40 cellular contexts compared by ENCODE assay signal in genomic region chr12:16110596-16110995, GRCh38.
"Had no signal": no experiment of that assay in that cellular context is flagged by ENCODE, and none has a peak within 500 bp of the region (broad histone marks: within the 10 kb centered on the region; RNA-seq: fewer than 3 reads in every experiment).

No MANE protein-coding gene starts in this region.

- FAIRE-seq: astrocyte, bronchial epithelial cell had no signal

- H3K9me3 ChIP-seq: adrenal gland, ascending aorta, body of pancreas had no signal

- H3K36me3 Mint-ChIP-seq: activated naive CD4-positive, alpha-beta T cell treated with anti-CD3 and anti-CD28 coated beads, Interleukin-2, amount 10 ng/mL, durations not matched to agents 7 days and 5 days; activated naive CD4-positive, alpha-beta T cell treated with anti-CD3 and anti-CD28 coated beads, Interleukin-2, amount 50 U/mL, for 24 hours; activated naive CD8-positive, alpha-beta T cell; activated naive CD8-positive, alpha-beta T cell treated with anti-CD3 and anti-CD28 coated beads for 36 hours; activated naive CD8-positive, alpha-beta T cell treated with anti-CD3 and anti-CD28 coated beads, Interleukin-2, amount 10 ng/mL, durations not matched to agents 7 days and 5 days; brain had no signal

- H3K4me1 Mint-ChIP-seq: activated naive CD4-positive, alpha-beta T cell treated with anti-CD3 and anti-CD28 coated beads, Interleukin-2, amount 10 ng/mL, durations not matched to agents 7 days and 5 days; activated naive CD4-positive, alpha-beta T cell treated with anti-CD3 and anti-CD28 coated beads, Interleukin-2, amount 50 U/mL, for 24 hours; activated naive CD8-positive, alpha-beta T cell treated with anti-CD3 and anti-CD28 coated beads for 36 hours; activated naive CD8-positive, alpha-beta T cell treated with anti-CD3 and anti-CD28 coated beads, Interleukin-2, amount 10 ng/mL, durations not matched to agents 7 days and 5 days; activated naive CD8-positive, alpha-beta T cell treated with anti-CD3 and anti-CD28 coated beads, Interleukin-2, amount 50 U/mL, for 24 hours; activated T-helper 17 cell treated with anti-CD3 and anti-CD28 coated beads, Interleukin-2, amount 50 U/mL, for 72 hours; central memory CD8-positive, alpha-beta T cell had no signal

- H3K4me3 Mint-ChIP-seq: activated naive CD4-positive, alpha-beta T cell treated with anti-CD3 and anti-CD28 coated beads for 36 hours; activated naive CD4-positive, alpha-beta T cell treated with anti-CD3 and anti-CD28 coated beads, Interleukin-2, amount 10 ng/mL, durations not matched to agents 7 days and 5 days; activated naive CD4-positive, alpha-beta T cell treated with anti-CD3 and anti-CD28 coated beads, Interleukin-2, amount 50 U/mL, for 24 hours; activated naive CD8-positive, alpha-beta T cell; activated naive CD8-positive, alpha-beta T cell treated with anti-CD3 and anti-CD28 coated beads for 36 hours; activated naive CD8-positive, alpha-beta T cell treated with anti-CD3 and anti-CD28 coated beads, Interleukin-2, amount 10 ng/mL, durations not matched to agents 7 days and 5 days; activated naive CD8-positive, alpha-beta T cell treated with anti-CD3 and anti-CD28 coated beads, Interleukin-2, amount 50 U/mL, for 24 hours; activated T-cell treated with anti-CD3 and anti-CD28 coated beads, Interleukin-2, amount 50 U/mL, for 24 hours; activated T-cell treated with anti-CD3 and anti-CD28 coated beads, Interleukin-2, amount 50 U/mL, for 4 hours; activated T-cell treated with anti-CD3 and anti-CD28 coated beads, Interleukin-2, amount 50 U/mL, for 72 hours; activated T-helper 1 cell treated with anti-CD3 and anti-CD28 coated beads, Interleukin-12 subunit alpha, Interleukin-12 subunit beta, Interleukin-2, Interleukin-4 antibody, amounts not matched to agents 30 ng/mL and 10 ng/mL and 1 ng/mL, durations not matched to agents 14 hours and 24 hours and 36 hours; activated T-helper 17 cell treated with anti-CD3 and anti-CD28 coated beads, Interleukin-2, amount 50 U/mL, for 72 hours; brain; central memory CD8-positive, alpha-beta T cell had no signal

- H3K27ac Mint-ChIP-seq: activated naive CD4-positive, alpha-beta T cell treated with anti-CD3 and anti-CD28 coated beads for 36 hours; activated naive CD4-positive, alpha-beta T cell treated with anti-CD3 and anti-CD28 coated beads, Interleukin-2, amount 10 ng/mL, durations not matched to agents 7 days and 5 days; activated naive CD4-positive, alpha-beta T cell treated with anti-CD3 and anti-CD28 coated beads, Interleukin-2, amount 50 U/mL, for 24 hours; activated naive CD4-positive, alpha-beta T cell treated with anti-CD3 and anti-CD28 coated beads, Interleukin-2, amount 50 U/mL, for 72 hours; activated naive CD8-positive, alpha-beta T cell; activated naive CD8-positive, alpha-beta T cell treated with anti-CD3 and anti-CD28 coated beads for 36 hours; activated naive CD8-positive, alpha-beta T cell treated with anti-CD3 and anti-CD28 coated beads, Interleukin-2, amount 10 ng/mL, durations not matched to agents 7 days and 5 days; activated naive CD8-positive, alpha-beta T cell treated with anti-CD3 and anti-CD28 coated beads, Interleukin-2, amount 50 U/mL, for 24 hours; activated T-cell treated with anti-CD3 and anti-CD28 coated beads, Interleukin-2, amount 50 U/mL, for 24 hours; activated T-cell treated with anti-CD3 and anti-CD28 coated beads, Interleukin-2, amount 50 U/mL, for 72 hours; activated T-helper 1 cell treated with anti-CD3 and anti-CD28 coated beads, Interleukin-12 subunit alpha, Interleukin-12 subunit beta, Interleukin-2, Interleukin-4 antibody, amounts not matched to agents 30 ng/mL and 10 ng/mL and 1 ng/mL, durations not matched to agents 14 hours and 24 hours and 36 hours; activated T-helper 17 cell treated with anti-CD3 and anti-CD28 coated beads, Interleukin-2, amount 50 U/mL, for 72 hours; activated T-helper 2 cell treated with anti-CD3 and anti-CD28 coated beads, Interferon-gamma antibody, Interleukin-2, Interleukin-4, amounts not matched to agents 10 μg/mL and 5 μg/mL and 100 μg/mL, durations not matched to agents 14 hours and 24 hours and 36 hours; brain had no signal

- H3K9me3 Mint-ChIP-seq: activated naive CD4-positive, alpha-beta T cell treated with anti-CD3 and anti-CD28 coated beads, Interleukin-2, amount 50 U/mL, for 24 hours; activated naive CD8-positive, alpha-beta T cell treated with anti-CD3 and anti-CD28 coated beads, Interleukin-2, amount 10 ng/mL, durations not matched to agents 7 days and 5 days had no signal

- ATAC-seq: activated naive CD4-positive, alpha-beta T cell treated with anti-CD3 and anti-CD28 coated beads, Interleukin-2, amount 50 U/mL, for 72 hours; activated naive CD8-positive, alpha-beta T cell treated with anti-CD3 and anti-CD28 coated beads, Interleukin-2, amount 50 U/mL, for 24 hours; activated T-cell treated with anti-CD3 and anti-CD28 coated beads, Interleukin-2, amount 50 U/mL, for 4 hours; activated T-cell treated with anti-CD3 and anti-CD28 coated beads, Interleukin-2, amount 50 U/mL, for 72 hours; activated T-helper 17 cell treated with anti-CD3 and anti-CD28 coated beads, Interleukin-2, amount 50 U/mL, for 72 hours; body of pancreas had no signal

- DNase-seq: activated effector memory CD4-positive, alpha-beta T cell treated with anti-CD3 and anti-CD28 coated beads, Interleukin-2, amount 50 U/mL, for 16 hours; activated effector memory CD4-positive, alpha-beta T cell treated with Interleukin-2 at 50 U/mL for 16 hours; activated gamma-delta T cell; activated gamma-delta T cell treated with Interleukin-2 at 50 U/mL for 16 hours; activated naive CD4-positive, alpha-beta T cell; activated naive CD4-positive, alpha-beta T cell treated with anti-CD3 and anti-CD28 coated beads for 36 hours; activated naive CD4-positive, alpha-beta T cell treated with anti-CD3 and anti-CD28 coated beads, Interleukin-2, amount 10 ng/mL, durations not matched to agents 7 days and 5 days; activated naive CD4-positive, alpha-beta T cell treated with anti-CD3 and anti-CD28 coated beads, Interleukin-2, amount 50 U/mL, for 16 hours; activated naive CD4-positive, alpha-beta T cell treated with Interleukin-2 at 50 U/mL for 16 hours; activated naive CD8-positive, alpha-beta T cell treated with anti-CD3 and anti-CD28 coated beads for 36 hours; activated naive CD8-positive, alpha-beta T cell treated with anti-CD3 and anti-CD28 coated beads, Interleukin-2, amount 10 ng/mL, durations not matched to agents 7 days and 5 days; activated naive CD8-positive, alpha-beta T cell treated with anti-CD3 and anti-CD28 coated beads, Interleukin-2, amount 50 U/mL, for 24 hours; activated T-cell treated with anti-CD3 and anti-CD28 coated beads, Interleukin-2, amount 50 U/mL, for 1 hour; activated T-cell treated with anti-CD3 and anti-CD28 coated beads, Interleukin-2, amount 50 U/mL, for 24 hours; activated T-cell treated with anti-CD3 and anti-CD28 coated beads, Interleukin-2, amount 50 U/mL, for 4 hours; activated T-cell treated with anti-CD3 and anti-CD28 coated beads, Interleukin-2, amount 50 U/mL, for 48 hours; activated T-cell treated with anti-CD3 and anti-CD28 coated beads, Interleukin-2, amount 50 U/mL, for 72 hours; adrenal gland; amniotic stem cell; amygdala; anterior cingulate cortex; aorta; body of pancreas; brain microvascular endothelial cell; caudate nucleus; central memory CD4-positive, alpha-beta T cell; cerebellar nuclear complex had no signal

- H3K27me3 ChIP-seq: adrenal gland, ascending aorta, body of pancreas, brain microvascular endothelial cell, breast epithelium, cardiac muscle cell had no signal

- H3K36me3 ChIP-seq: adrenal gland, ascending aorta, brain microvascular endothelial cell, breast epithelium, cardiac muscle cell had no signal

- H3K4me1 ChIP-seq: adrenal gland, ascending aorta, body of pancreas, breast epithelium had no signal

- H3K27ac ChIP-seq: adrenal gland, ascending aorta, body of pancreas, brain microvascular endothelial cell, breast epithelium, cardiac muscle cell had no signal

- H3K27me3 Mint-ChIP-seq: activated naive CD4-positive, alpha-beta T cell treated with anti-CD3 and anti-CD28 coated beads, Interleukin-2, amount 10 ng/mL, durations not matched to agents 7 days and 5 days; activated naive CD4-positive, alpha-beta T cell treated with anti-CD3 and anti-CD28 coated beads, Interleukin-2, amount 50 U/mL, for 24 hours; activated naive CD8-positive, alpha-beta T cell; activated naive CD8-positive, alpha-beta T cell treated with anti-CD3 and anti-CD28 coated beads, Interleukin-2, amount 50 U/mL, for 24 hours; activated T-cell treated with anti-CD3 and anti-CD28 coated beads, Interleukin-2, amount 50 U/mL, for 24 hours; central memory CD8-positive, alpha-beta T cell had no signal

- H3K4me3 ChIP-seq: adrenal gland, ascending aorta, body of pancreas, breast epithelium, cardiac muscle cell had no signal
